Comparison of ENCODE assay signal across 12 cellular contexts in genomic region chr3:15637131-15637951, GRCh38. TPM values are rescaled to one million over a fixed set of nuclear protein-coding genes. Genes with fewer than 3 reads are reported as not detected.
DNase-seq lines count a peak whose midpoint lies in the region; ATAC-seq and TF ChIP-seq lines count a peak whose summit lies in the region.
"Had no signal": no experiment of that assay in that cellular context is flagged by ENCODE, and none has a peak within 500 bp of the region (broad histone marks: within the 10 kb centered on the region; RNA-seq: fewer than 3 reads in every experiment).

No MANE protein-coding gene starts in this region.

- H3K27ac Mint-ChIP-seq in activated naive CD4-positive, alpha-beta T cell treated with anti-CD3 and anti-CD28 coated beads for 36 hours, result peak overlapping the region; percentile 57
- peak overlapping the region; percentile 79 for H3K27ac Mint-ChIP-seq in endothelial cell (ENCODE audit: unreplicated experiment)

- peak; percentile 31 for DNase-seq in activated naive CD4-positive, alpha-beta T cell treated with anti-CD3 and anti-CD28 coated beads for 36 hours
- DNase-seq in activated naive CD4-positive, alpha-beta T cell treated with Interleukin-2 at 50 U/mL for 16 hours, result no peak
- peak; percentile 2 for DNase-seq in NCI-H345 treated with DMSO at 0.1 percent for 48 hours (lab: John Stamatoyannopoulos, UW; ENCODE audit: unreplicated experiment)
- no peak for DNase-seq in endothelial cell (ENCODE audit: low spot score)
- no peak for DNase-seq in ascending aorta (ENCODE audit: low spot score in 2 of 2)
- no peak for DNase-seq in COLO668 (lab: John Stamatoyannopoulos, UW; ENCODE audit: unreplicated experiment)
- DNase-seq: anterior cingulate cortex, trophoblast cell had no signal

- intact Hi-C loops in activated naive CD4-positive, alpha-beta T cell treated with anti-CD3 and anti-CD28 coated beads for 36 hours (cut with micrococcal nuclease), result loop anchor here (2.0 to 5.0 kb wide), 4 partner anchors 29 to 275 kb away; no protein-coding TSS in a partner anchor
- intact Hi-C loops in ascending aorta (cut with DNase I), result no loop called here

- H3K27me3 ChIP-seq in stomach smooth muscle (ENCODE audit: control insufficient read depth in 1 of 2, insufficient read depth in 2 of 2, low read length in 2 of 2) (no peaks in the 10 kb centered on the region), ascending aorta (no peaks in the 10 kb centered on the region)
- H3K27me3 ChIP-seq: right atrium auricular region had no signal

- H3K27me3 Mint-ChIP-seq in activated naive CD4-positive, alpha-beta T cell treated with anti-CD3 and anti-CD28 coated beads for 36 hours (ENCODE audit: low read depth), result no peaks in the 10 kb centered on the region
- H3K27me3 Mint-ChIP-seq in endothelial cell (ENCODE audit: unreplicated experiment), result peaks cover 7% of the 10 kb centered on the region
- H3K27me3 Mint-ChIP-seq: T-cell had no signal

- peaks cover 40% of the 10 kb centered on the region for H3K4me1 ChIP-seq in stomach smooth muscle (ENCODE audit: control insufficient read depth, insufficient read depth, low read length)
- H3K4me1 ChIP-seq in ascending aorta, result peaks cover 8 to 20% of the 10 kb centered on the region in 2 donors

- H3K27ac ChIP-seq in stomach smooth muscle (ENCODE audit: low read length) (peak overlapping the region; percentile 86), ascending aorta (peak overlapping the region in 1 of 2 donors; percentile 24)

- CTCF ChIA-PET in activated naive CD4-positive, alpha-beta T cell treated with anti-CD3 and anti-CD28 coated beads for 36 hours (lab: Charles Lee), result interaction anchor here (0.6 to 1.6 kb wide), 3 partner anchors 12 to 211 kb away, joined by 3 to 4 read pairs (median 3); no protein-coding TSS in a partner anchor

- peak overlapping the region in 1 of 2 donors; percentile 22 for H3K4me3 ChIP-seq in stomach smooth muscle (ENCODE audit: low read length in 2 of 2)
- no peak overlapping the region for H3K4me3 ChIP-seq in ascending aorta
- H3K4me3 ChIP-seq: right atrium auricular region had no signal

- no peak overlapping the region for H3K4me3 Mint-ChIP-seq in activated naive CD4-positive, alpha-beta T cell treated with anti-CD3 and anti-CD28 coated beads for 36 hours
- no peak overlapping the region for H3K4me3 Mint-ChIP-seq in endothelial cell (ENCODE audit: unreplicated experiment)

- H3K9me3 Mint-ChIP-seq in activated naive CD4-positive, alpha-beta T cell treated with anti-CD3 and anti-CD28 coated beads for 36 hours, result no peaks in the 10 kb centered on the region
- H3K9me3 Mint-ChIP-seq in endothelial cell (ENCODE audit: unreplicated experiment), result no peaks in the 10 kb centered on the region
- H3K9me3 Mint-ChIP-seq: T-cell had no signal

- H3K9ac ChIP-seq in stomach smooth muscle (ENCODE audit: low read length in 2 of 2), result peak overlapping the region in 1 of 2 donors; percentile 13

- ATAC-seq in HG02763 (IDR thresholded peaks at IDR 0.05; ENCODE audit: unreplicated experiment), result no peak

- H3K4me1 Mint-ChIP-seq in activated naive CD4-positive, alpha-beta T cell treated with anti-CD3 and anti-CD28 coated beads for 36 hours (ENCODE audit: low read depth), result peaks cover 42% of the 10 kb centered on the region
- H3K4me1 Mint-ChIP-seq in endothelial cell (ENCODE audit: unreplicated experiment), result peaks cover 60% of the 10 kb centered on the region

- no peaks in the 10 kb centered on the region for H3K9me3 ChIP-seq in stomach smooth muscle (ENCODE audit: control insufficient read depth in 2 of 2, low read length in 2 of 2)
- H3K9me3 ChIP-seq in ascending aorta, result no peaks in the 10 kb centered on the region
- H3K9me3 ChIP-seq: right atrium auricular region had no signal

- TF ChIP-seq CTCF in endothelial cell (IDR thresholded peaks at IDR 0.05; ENCODE audit: unreplicated experiment) (no peak), ascending aorta (IDR thresholded peaks at IDR 0.05) (no peak)

- H3K36me3 Mint-ChIP-seq in activated naive CD4-positive, alpha-beta T cell treated with anti-CD3 and anti-CD28 coated beads for 36 hours (ENCODE audit: low read depth), result peaks cover 6% of the 10 kb centered on the region
- H3K36me3 Mint-ChIP-seq in endothelial cell (ENCODE audit: low read depth, unreplicated experiment), result no peaks in the 10 kb centered on the region

- H3K36me3 ChIP-seq in stomach smooth muscle (ENCODE audit: control insufficient read depth in 2 of 2, insufficient read depth in 2 of 2, low read length in 2 of 2), result peaks cover 4 to 6% of the 10 kb centered on the region in 2 donors
- no peaks in the 10 kb centered on the region for H3K36me3 ChIP-seq in ascending aorta
- H3K36me3 ChIP-seq: right atrium auricular region had no signal

RNA-seq across cellular contexts. Expression of gene BTD, which starts 35.8 kb away (rescaled TPM):
- total RNA-seq in activated naive CD4-positive, alpha-beta T cell treated with anti-CD3 and anti-CD28 coated beads for 36 hours, result 1 to 10 TPM; 8.7 to 9.7 TPM
- 13.1 TPM for total RNA-seq in endothelial cell (ENCODE audit: unreplicated experiment)
- 11.8 TPM for total RNA-seq in ascending aorta

RNA-seq across cellular contexts. Expression of gene HACL1, which starts 36.0 kb away (rescaled TPM):
- 10 to 100 TPM; 25.3 to 26.5 TPM for total RNA-seq in activated naive CD4-positive, alpha-beta T cell treated with anti-CD3 and anti-CD28 coated beads for 36 hours
- 17.5 TPM for total RNA-seq in endothelial cell (ENCODE audit: unreplicated experiment)
- total RNA-seq in ascending aorta, result 13.8 TPM

Comparison
In these comparisons a context has a peak if more than half of its experiments do, and no peak if none do; other contexts are left out.
1. DNase-seq: peak in activated naive CD4-positive, alpha-beta T cell treated with anti-CD3 and anti-CD28 coated beads for 36 hours (single experiment) and NCI-H345 treated with DMSO at 0.1 percent for 48 hours (single experiment); none in activated naive CD4-positive, alpha-beta T cell treated with Interleukin-2 at 50 U/mL for 16 hours (single experiment), endothelial cell (single experiment), ascending aorta (0 of 2) and COLO668 (single experiment).